18 cellular contexts compared by ENCODE assay signal in genomic region chr9:8457814-8458213, GRCh38.
A peak's percentile ranks its signal among the peaks of the same experiment; 100 is the strongest.
DNase-seq lines count a peak whose midpoint lies in the region; ATAC-seq and TF ChIP-seq lines count a peak whose summit lies in the region.
"Had no signal": no experiment of that assay in that cellular context is flagged by ENCODE, and none has a peak within 500 bp of the region (broad histone marks: within the 10 kb centered on the region; RNA-seq: fewer than 3 reads in every experiment).

No MANE protein-coding gene starts in this region.

- H3K9me3 ChIP-seq in body of pancreas, result no peaks in the 10 kb centered on the region
- H3K9me3 ChIP-seq: BE2C had no signal

- H3K27me3 ChIP-seq in dorsolateral prefrontal cortex, result no peaks in the 10 kb centered on the region
- H3K27me3 ChIP-seq in body of pancreas, result no peaks in the 10 kb centered on the region
- H3K27me3 ChIP-seq: BE2C had no signal

- WGBS in body of pancreas, 2 donors, result 65 to 77% methylated on average over 2 of the region's 2 CpGs

- H3K4me3 ChIP-seq in dorsolateral prefrontal cortex (peak overlapping the region in 4 of 59 donors; percentile 0 to 17 (median 5)), body of pancreas (no peak overlapping the region)

- H3K4me1 ChIP-seq in body of pancreas, result no peaks in the 10 kb centered on the region
- H3K4me1 ChIP-seq: BE2C had no signal

- H3K36me3 ChIP-seq in body of pancreas (replicated peaks in 1 of 2; ENCODE audit: insufficient read depth in 1 of 2, low read depth in 2 of 2), result no peaks in the 10 kb centered on the region
- H3K36me3 ChIP-seq: BE2C had no signal

- TF ChIP-seq CTCF in dorsolateral prefrontal cortex (IDR thresholded peaks at IDR 0.05 in 54 of 56, conservative IDR thresholded peaks at IDR 0.05 in 2 of 56; ENCODE audit: low read depth in 1 of 56, partially characterized antibody in 56 of 56), result no peak
- TF ChIP-seq CTCF in body of pancreas (IDR thresholded peaks at IDR 0.05), result no peak

- intact Hi-C loops in dorsolateral prefrontal cortex (cut with DNase I), result no loop called here
- intact Hi-C loops in body of pancreas (cut with DNase I), result no loop called here
- intact Hi-C loops in left colon (cut with DNase I, micrococcal nuclease), result no loop called here

- ATAC-seq in body of pancreas (no peak), left colon (no peak)
- ATAC-seq: HepG2 had no signal

- TF ChIP-seq POLR2A in body of pancreas (IDR thresholded peaks at IDR 0.05), result no peak

- H3K27ac ChIP-seq in dorsolateral prefrontal cortex, result peak overlapping the region in 55 of 59 donors; percentile 4 to 89 (median 67)
- H3K27ac ChIP-seq in substantia nigra (ENCODE audit: low read depth, low read length, poor library complexity, severe bottlenecking), result peak overlapping the region; percentile 56
- no peak overlapping the region for H3K27ac ChIP-seq in body of pancreas
- H3K27ac ChIP-seq: C4-2B had no signal

- in situ Hi-C loops in SK-MEL-5 (cut with HindIII; ENCODE audit: low pct_unique_long_range_greater_than_20kb, low sequenced_read_pairs), result no loop called here

- peak; percentile 15 for DNase-seq in SK-MEL-5 (ENCODE audit: low read depth, low spot score)
- DNase-seq in dorsolateral prefrontal cortex, result no peak
- DNase-seq in midbrain (lab: John Stamatoyannopoulos, UW), result peak; percentile 40
- DNase-seq in substantia nigra (lab: John Stamatoyannopoulos, UW), result no peak
- DNase-seq in dedifferentiated amniotic fluid mesenchymal stem cell (ENCODE audit: extremely low spot score), result no peak
- DNase-seq in body of pancreas, result no peak
- no peak for DNase-seq in left colon
- DNase-seq in DMS79 treated with DMSO at 0.1 percent for 48 hours (lab: John Stamatoyannopoulos, UW), result no peak
- DNase-seq: BE2C; CD4-positive, alpha-beta memory T cell; COR-L47; DMS153; DND-41; GDM1; HCEC 1CT; HFFc6 had no signal

Comparison
In these comparisons a context has a peak if more than half of its experiments do, and no peak if none do; other contexts are left out.
1. DNase-seq: peak in SK-MEL-5 (single experiment) and midbrain (single experiment); none in dorsolateral prefrontal cortex (0 of 10), substantia nigra (0 of 49), dedifferentiated amniotic fluid mesenchymal stem cell (single experiment), body of pancreas (0 of 4), left colon (0 of 2) and DMS79 treated with DMSO at 0.1 percent for 48 hours (single experiment).
2. H3K27ac ChIP-seq: peak in dorsolateral prefrontal cortex (55 of 59) and substantia nigra (single experiment); none in body of pancreas (0 of 4).